In the genomic region with DNA sequence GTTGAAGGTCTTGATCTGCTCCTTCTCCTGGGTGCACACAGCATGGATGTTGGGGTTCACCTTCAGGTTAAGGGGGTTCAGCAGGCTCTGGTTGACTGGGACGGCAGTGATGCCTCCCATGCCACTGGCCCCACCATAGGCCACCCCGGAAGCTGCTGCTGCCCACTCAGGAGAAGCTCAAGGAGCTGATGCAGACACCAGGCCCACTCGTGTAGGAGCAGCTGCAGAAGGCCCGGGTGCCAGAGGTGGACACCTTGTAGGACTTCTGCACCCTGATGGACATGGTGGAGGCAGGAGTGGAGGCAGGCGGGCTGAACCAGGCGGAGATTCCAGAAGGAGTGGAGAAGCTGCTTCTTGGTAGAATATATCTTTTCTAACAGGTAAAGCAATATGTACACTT, we compare ENCODE assay signal across 24 cellular contexts.
"Had no signal": no experiment of that assay in that cellular context is flagged by ENCODE, and none has a peak within 500 bp of the region (broad histone marks: within the 10 kb centered on the region; RNA-seq: fewer than 3 reads in every experiment).

No MANE protein-coding gene starts in this region.

- H3K4me3 ChIP-seq: colonic mucosa, coronary artery, dorsolateral prefrontal cortex, esophagus muscularis mucosa, gastrocnemius medialis, gastroesophageal sphincter, heart left ventricle, heart right ventricle had no signal

- H3K27ac Mint-ChIP-seq: dendritic cell treated with granulocyte-macrophage colony-stimulating factor and Interleukin-4, amounts not matched to agents 40 ng/mL and 50 ng/mL, for 4 days; endodermal cell had no signal

- H3K27me3 ChIP-seq: colonic mucosa, dorsolateral prefrontal cortex, esophagus muscularis mucosa, foreskin keratinocyte, gastrocnemius medialis, gastroesophageal sphincter, heart left ventricle, heart right ventricle had no signal

- H3K9me3 ChIP-seq: colonic mucosa, esophagus muscularis mucosa, gastrocnemius medialis, gastroesophageal sphincter, heart left ventricle had no signal

- ATAC-seq: effector memory CD8-positive, alpha-beta T cell; esophagus mucosa; foreskin keratinocyte; gastrocnemius medialis; gastroesophageal sphincter; heart left ventricle; heart right ventricle had no signal

- H3K4me1 ChIP-seq: colonic mucosa, esophagus muscularis mucosa, gastrocnemius medialis, gastroesophageal sphincter, heart left ventricle, heart right ventricle had no signal

- DNase-seq: colonic mucosa; cortex of kidney; dermis blood vessel endothelial cell; dorsolateral prefrontal cortex; effector CD4-positive, alpha-beta T cell; effector CD8-positive, alpha-beta T cell; effector memory CD4-positive, alpha-beta T cell; effector memory CD8-positive, alpha-beta T cell; endodermal cell; erythroblast; foreskin fibroblast; foreskin keratinocyte; foreskin melanocyte; gastrocnemius medialis; glutamatergic neuron; head of caudate nucleus; heart left ventricle; heart right ventricle had no signal

- H3K27ac ChIP-seq: colonic mucosa, coronary artery, epithelial cell of prostate, esophagus muscularis mucosa, foreskin keratinocyte, gastrocnemius medialis, gastroesophageal sphincter, heart left ventricle, heart right ventricle had no signal

- H3K4me3 Mint-ChIP-seq: dendritic cell treated with granulocyte-macrophage colony-stimulating factor and Interleukin-4, amounts not matched to agents 40 ng/mL and 50 ng/mL, for 4 days; effector memory CD8-positive, alpha-beta T cell; endodermal cell had no signal

- H3K27me3 Mint-ChIP-seq: dendritic cell treated with granulocyte-macrophage colony-stimulating factor and Interleukin-4, amounts not matched to agents 40 ng/mL and 50 ng/mL, for 4 days; effector memory CD8-positive, alpha-beta T cell had no signal

- H3K9me3 Mint-ChIP-seq: dendritic cell treated with granulocyte-macrophage colony-stimulating factor and Interleukin-4, amounts not matched to agents 40 ng/mL and 50 ng/mL, for 4 days; effector memory CD8-positive, alpha-beta T cell; endodermal cell had no signal

- H3K4me1 Mint-ChIP-seq: endodermal cell had no signal

- H3K36me3 ChIP-seq: colonic mucosa, esophagus muscularis mucosa, gastrocnemius medialis, gastroesophageal sphincter, heart left ventricle, heart right ventricle had no signal
